35 cellular contexts compared by ENCODE assay signal in genomic region chr6:159853735-159854134, GRCh38. TPM values are rescaled to one million over a fixed set of nuclear protein-coding genes. Genes with fewer than 3 reads are reported as not detected.
"Had no signal": no experiment of that assay in that cellular context is flagged by ENCODE, and none has a peak within 500 bp of the region (broad histone marks: within the 10 kb centered on the region; RNA-seq: fewer than 3 reads in every experiment).

No MANE protein-coding gene starts in this region.

- H3K4me3 ChIP-seq: body of pancreas, breast epithelium, PC-9, SJCRH30, SK-N-MC had no signal

- H3K27me3 ChIP-seq: body of pancreas, breast epithelium, SJCRH30 had no signal

- H3K36me3 ChIP-seq: breast epithelium, SJCRH30 had no signal

- ATAC-seq: activated CD4-positive, alpha-beta T cell treated with anti-CD3 and anti-CD28 coated beads for 36 hours; activated CD8-positive, alpha-beta T cell treated with anti-CD3 and anti-CD28 coated beads, Interleukin-2, amount 10 ng/mL, durations not matched to agents 7 days and 5 days; body of pancreas had no signal

- DNase-seq: activated CD4-positive, alpha-beta T cell treated with anti-CD3 and anti-CD28 coated beads for 36 hours; activated CD4-positive, alpha-beta T cell treated with anti-CD3 and anti-CD28 coated beads, Interleukin-2, amount 10 ng/mL, durations not matched to agents 7 days and 5 days; activated CD4-positive, alpha-beta T cell treated with anti-CD3 and anti-CD28 coated beads, Interleukin-2, amount 50 U/mL, for 48 hours; activated CD8-positive, alpha-beta T cell treated with anti-CD3 and anti-CD28 coated beads, Interleukin-2, amount 10 ng/mL, durations not matched to agents 7 days and 5 days; activated gamma-delta T cell; activated naive CD4-positive, alpha-beta T cell treated with Interleukin-2 at 50 U/mL for 16 hours; activated naive CD8-positive, alpha-beta T cell treated with anti-CD3 and anti-CD28 coated beads, Interleukin-2, amount 10 ng/mL, durations not matched to agents 7 days and 5 days; activated T-cell treated with anti-CD3 and anti-CD28 coated beads, Interleukin-2, amount 50 U/mL, for 24 hours; amygdala; body of pancreas; caudate nucleus; NCI-H1092 treated with DMSO at 0.1 percent for 48 hours; NCI-H1417; NCI-H146; NCI-H187; NCI-H2029 treated with DMSO at 0.1 percent for 48 hours; NCI-H2107; NCI-H2171; NCI-H510A; NCI-H526; NCI-H748 treated with DMSO at 0.1 percent for 48 hours; NK-92 treated with Interleukin-12 subunit alpha and Interleukin-12 subunit beta, amount 100 ng/mL, for 24 hours; PC-9; SHP77; SJCRH30; T1000 had no signal

- H3K9me3 ChIP-seq: body of pancreas, SJCRH30 had no signal

- H3K27ac ChIP-seq: body of pancreas, breast epithelium, KMS-11, PC-9, RWPE1, SJCRH30, SK-N-MC had no signal

- H3K4me1 ChIP-seq: body of pancreas, breast epithelium, SJCRH30 had no signal

RNA-seq across cellular contexts. Expression of gene MAS1, which starts 37.1 kb away (rescaled TPM):
- total RNA-seq: activated CD4-positive, alpha-beta T cell treated with anti-CD3 and anti-CD28 coated beads for 36 hours; activated CD4-positive, alpha-beta T cell treated with anti-CD3 and anti-CD28 coated beads, Interleukin-2, amount 10 ng/mL, durations not matched to agents 7 days and 5 days; activated CD8-positive, alpha-beta T cell treated with anti-CD3 and anti-CD28 coated beads, Interleukin-2, amount 10 ng/mL, durations not matched to agents 7 days and 5 days; activated naive CD8-positive, alpha-beta T cell treated with anti-CD3 and anti-CD28 coated beads, Interleukin-2, amount 10 ng/mL, durations not matched to agents 7 days and 5 days; activated T-helper 2 cell treated with anti-CD3 and anti-CD28 coated beads, Interferon-gamma antibody, Interleukin-2, Interleukin-4, amounts not matched to agents 10 μg/mL and 5 μg/mL and 100 μg/mL, durations not matched to agents 14 hours and 24 hours and 36 hours; astrocyte; body of pancreas; breast epithelium; M059J; PC-9; T-helper 1 cell treated with Interleukin-12 subunit alpha and Interleukin-12 subunit beta and Interleukin-4 antibody, amounts not matched to agents 30 ng/mL and 1 ng/mL, for 36 hours; T-helper 2 cell treated with Interferon-gamma antibody and Interleukin-4, amounts not matched to agents 100 ng/mL and 5 ng/mL, for 36 hours had no signal

RNA-seq across cellular contexts. Expression of gene PNLDC1, which starts 53.7 kb away (rescaled TPM):
- total RNA-seq: M059J, SJCRH30 had no signal
